In the genomic region with DNA sequence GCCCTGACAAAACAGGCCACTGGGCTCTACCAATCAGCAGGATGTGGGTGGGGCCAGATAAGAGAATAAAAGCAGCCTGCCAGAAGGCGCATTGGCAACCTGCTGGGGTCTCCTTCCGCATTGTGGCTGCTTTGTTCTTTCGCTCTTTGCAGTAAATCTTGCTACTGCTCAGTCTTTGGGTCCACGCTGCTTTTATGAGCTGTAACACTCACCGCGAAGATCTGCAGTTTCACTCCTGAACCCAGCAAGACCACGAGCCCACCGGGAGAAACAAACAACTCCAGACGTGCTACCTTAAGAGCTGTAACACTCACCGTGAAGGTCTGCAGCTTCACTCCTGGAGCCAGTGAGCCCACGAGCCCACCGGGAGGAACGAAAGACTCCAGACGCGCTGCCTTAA, we compare ENCODE assay signal across 8 cellular contexts. TPM values are rescaled to one million over a fixed set of nuclear protein-coding genes. Genes with fewer than 3 reads are reported as not detected.
DNase-seq lines count a peak whose midpoint lies in the region; ATAC-seq and TF ChIP-seq lines count a peak whose summit lies in the region.
"Not testable (repeated sequence)": the region's sequence is repeated elsewhere in the genome, so short reads cannot be mapped to it uniquely, and the experiment has no call there.

No MANE protein-coding gene starts in this region.

- H3K4me2 ChIP-seq in H9 (ENCODE audit: insufficient read depth, insufficient read length, low read length), result not testable (repeated sequence)

- not testable (repeated sequence) for H2BK15ac ChIP-seq in H9 (ENCODE audit: low read depth, low read length)

- no CpG with 5 or more reads among the region's 15 CpGs for WGBS in H9 (ENCODE audit: extremely low coverage, insufficient read length, low lambda C conversion rate)

- H3K79me2 ChIP-seq in H9 (ENCODE audit: insufficient read depth, low read length), result not testable (repeated sequence)

- not testable (repeated sequence) for H2AK5ac ChIP-seq in H9 (ENCODE audit: insufficient read length, low read length)

- H3K4ac ChIP-seq in H9 (ENCODE audit: low read depth, low read length), result not testable (repeated sequence)

- H3K27ac Mint-ChIP-seq in H9, result peak overlapping the region; percentile 12 to 59 (median 47); a peak in 2 of 7 replicates
- peak overlapping the region; percentile 94 for H3K27ac Mint-ChIP-seq in activated CD8-positive, alpha-beta memory T cell treated with anti-CD3 and anti-CD28 coated beads, Interleukin-2, amount 10 ng/mL, durations not matched to agents 7 days and 5 days
- peak overlapping the region; percentile 69 for H3K27ac Mint-ChIP-seq in activated T-helper 2 cell treated with anti-CD3 and anti-CD28 coated beads, Interferon-gamma antibody, Interleukin-2, Interleukin-4, amounts not matched to agents 10 μg/mL and 5 μg/mL and 100 μg/mL, durations not matched to agents 14 hours and 24 hours and 36 hours
- peak overlapping the region; percentile 36 to 83 for H3K27ac Mint-ChIP-seq in natural killer cell
- peak overlapping the region; percentile 97 to 99 for H3K27ac Mint-ChIP-seq in stimulated activated naive CD8-positive, alpha-beta T cell treated with anti-CD3 and anti-CD28 coated beads, Interleukin-15, amount 100 ng/mL, for 72 hours

- not testable (repeated sequence) for H2BK5ac ChIP-seq in H9 (ENCODE audit: insufficient read length, low read length)

- ATAC-seq in activated CD8-positive, alpha-beta memory T cell treated with anti-CD3 and anti-CD28 coated beads, Interleukin-2, amount 10 ng/mL, durations not matched to agents 7 days and 5 days; natural killer cell: not testable (repeated sequence)
- ATAC-seq in stimulated activated naive CD8-positive, alpha-beta T cell treated with anti-CD3 and anti-CD28 coated beads, Interleukin-15, amount 100 ng/mL, for 72 hours, result peak; percentile 27

- H3K27me3 ChIP-seq in H9 (ENCODE audit: insufficient read depth, low read length), result not testable (repeated sequence)

- not testable (repeated sequence) for H3K23ac ChIP-seq in H9 (ENCODE audit: insufficient read length, low read depth, low read length)

- H3K14ac ChIP-seq in H9 (ENCODE audit: insufficient read depth, low read length), result not testable (repeated sequence)

- not testable (repeated sequence) for H3K4me1 ChIP-seq in H9 (ENCODE audit: insufficient read depth, low read length)

- H4K20me1 ChIP-seq in H9 (ENCODE audit: control insufficient read depth, insufficient read depth, insufficient read length), result not testable (repeated sequence)

- H3K27me3 Mint-ChIP-seq in H9 (ENCODE audit: low read depth); activated CD8-positive, alpha-beta memory T cell treated with anti-CD3 and anti-CD28 coated beads, Interleukin-2, amount 10 ng/mL, durations not matched to agents 7 days and 5 days; activated T-helper 2 cell treated with anti-CD3 and anti-CD28 coated beads, Interferon-gamma antibody, Interleukin-2, Interleukin-4, amounts not matched to agents 10 μg/mL and 5 μg/mL and 100 μg/mL, durations not matched to agents 14 hours and 24 hours and 36 hours (ENCODE audit: low read depth); natural killer cell (ENCODE audit: low read depth in 2 of 2); stimulated activated naive CD8-positive, alpha-beta T cell treated with anti-CD3 and anti-CD28 coated beads, Interleukin-15, amount 100 ng/mL, for 72 hours: not testable (repeated sequence)

- not testable (repeated sequence) for H3K18ac ChIP-seq in H9 (ENCODE audit: insufficient read length, low read depth, low read length)

- not testable (repeated sequence) for H3K4me3 Mint-ChIP-seq in H9
- H3K4me3 Mint-ChIP-seq in activated CD8-positive, alpha-beta memory T cell treated with anti-CD3 and anti-CD28 coated beads, Interleukin-2, amount 10 ng/mL, durations not matched to agents 7 days and 5 days, result peak overlapping the region; percentile 82
- H3K4me3 Mint-ChIP-seq in activated T-helper 2 cell treated with anti-CD3 and anti-CD28 coated beads, Interferon-gamma antibody, Interleukin-2, Interleukin-4, amounts not matched to agents 10 μg/mL and 5 μg/mL and 100 μg/mL, durations not matched to agents 14 hours and 24 hours and 36 hours (ENCODE audit: low read depth), result peak overlapping the region; percentile 73
- peak overlapping the region; percentile 87 for H3K4me3 Mint-ChIP-seq in natural killer cell
- peak overlapping the region; percentile 95 to 97 for H3K4me3 Mint-ChIP-seq in stimulated activated naive CD8-positive, alpha-beta T cell treated with anti-CD3 and anti-CD28 coated beads, Interleukin-15, amount 100 ng/mL, for 72 hours

- not testable (repeated sequence) for H3K27ac ChIP-seq in H9 (ENCODE audit: insufficient read length, low read depth, low read length)

- H3K9me3 Mint-ChIP-seq in H9; activated CD8-positive, alpha-beta memory T cell treated with anti-CD3 and anti-CD28 coated beads, Interleukin-2, amount 10 ng/mL, durations not matched to agents 7 days and 5 days (ENCODE audit: low read depth); activated T-helper 2 cell treated with anti-CD3 and anti-CD28 coated beads, Interferon-gamma antibody, Interleukin-2, Interleukin-4, amounts not matched to agents 10 μg/mL and 5 μg/mL and 100 μg/mL, durations not matched to agents 14 hours and 24 hours and 36 hours; natural killer cell; stimulated activated naive CD8-positive, alpha-beta T cell treated with anti-CD3 and anti-CD28 coated beads, Interleukin-15, amount 100 ng/mL, for 72 hours: not testable (repeated sequence)

- not testable (repeated sequence) for H4K8ac ChIP-seq in H9 (replicated peaks; ENCODE audit: insufficient read length, low read depth, low read length)

- intact Hi-C loops in activated T-helper 2 cell treated with anti-CD3 and anti-CD28 coated beads, Interferon-gamma antibody, Interleukin-2, Interleukin-4, amounts not matched to agents 10 μg/mL and 5 μg/mL and 100 μg/mL, durations not matched to agents 14 hours and 24 hours and 36 hours (cut with micrococcal nuclease); natural killer cell (cut with micrococcal nuclease): not testable (repeated sequence)

- H3K23me2 ChIP-seq in H9 (ENCODE audit: insufficient read length, low read depth, low read length, poor library complexity, severe bottlenecking), result not testable (repeated sequence)

- TF ChIP-seq CTCF in H9 (conservative IDR thresholded peaks at IDR 0.05); natural killer cell (IDR thresholded peaks at IDR 0.05): not testable (repeated sequence)

- H2BK20ac ChIP-seq in H9 (ENCODE audit: low read depth, low read length, poor library complexity, severe bottlenecking), result not testable (repeated sequence)

- H3K9ac ChIP-seq in H9 (ENCODE audit: extremely low read depth, insufficient read length, low read length), result not testable (repeated sequence)

- not testable (repeated sequence) for H2BK12ac ChIP-seq in H9 (ENCODE audit: insufficient read length, low read depth, low read length)

- not testable (repeated sequence) for H3K36me3 Mint-ChIP-seq in H9 (ENCODE audit: insufficient read depth in 1 of 3, low read depth in 3 of 3); activated T-helper 2 cell treated with anti-CD3 and anti-CD28 coated beads, Interferon-gamma antibody, Interleukin-2, Interleukin-4, amounts not matched to agents 10 μg/mL and 5 μg/mL and 100 μg/mL, durations not matched to agents 14 hours and 24 hours and 36 hours (ENCODE audit: low read depth); natural killer cell
- H3K36me3 Mint-ChIP-seq in activated CD8-positive, alpha-beta memory T cell treated with anti-CD3 and anti-CD28 coated beads, Interleukin-2, amount 10 ng/mL, durations not matched to agents 7 days and 5 days, result peaks cover 25% of the 10 kb centered on the region

- H2AFZ ChIP-seq in H9 (ENCODE audit: low read length), result not testable (repeated sequence)

- not testable (repeated sequence) for H2BK120ac ChIP-seq in H9 (ENCODE audit: low read depth, low read length, poor library complexity, severe bottlenecking)

- not testable (repeated sequence) for DNase-seq in H9; activated T-helper 2 cell treated with anti-CD3 and anti-CD28 coated beads, Interferon-gamma antibody, Interleukin-2, Interleukin-4, amounts not matched to agents 10 μg/mL and 5 μg/mL and 100 μg/mL, durations not matched to agents 14 hours and 24 hours and 36 hours (ENCODE audit: low spot score)
- peak; percentile 1 for DNase-seq in activated CD4-positive, CD25-positive, alpha-beta regulatory T cell treated with anti-CD3 and anti-CD28 coated beads, Interleukin-2, amount 50 U/mL, for 16 hours (ENCODE audit: low read depth, low spot score)
- DNase-seq in activated CD8-positive, alpha-beta memory T cell treated with anti-CD3 and anti-CD28 coated beads, Interleukin-2, amount 10 ng/mL, durations not matched to agents 7 days and 5 days, result peak; percentile 82
- DNase-seq in central memory CD4-positive, alpha-beta T cell, result peak; percentile 36
- peak; percentile 23 for DNase-seq in natural killer cell
- DNase-seq in stimulated activated CD4-positive, alpha-beta T cell treated with anti-CD3 and anti-CD28 coated beads, Interleukin-2, amount 100 ng/mL, for 48 hours, result peak; percentile 11 to 14
- peak; percentile 81 to 87 for DNase-seq in stimulated activated naive CD8-positive, alpha-beta T cell treated with anti-CD3 and anti-CD28 coated beads, Interleukin-15, amount 100 ng/mL, for 72 hours

- H3K79me1 ChIP-seq in H9 (ENCODE audit: insufficient read depth, low read depth, low read length, poor library complexity, severe bottlenecking), result not testable (repeated sequence)

- CTCF ChIA-PET in activated CD8-positive, alpha-beta memory T cell treated with anti-CD3 and anti-CD28 coated beads, Interleukin-2, amount 10 ng/mL, durations not matched to agents 7 days and 5 days (lab: Charles Lee), result interaction anchor here (1.1 to 1.6 kb wide), 3 partner anchors 13 to 31 kb away, joined by 4 read pairs; no protein-coding TSS in a partner anchor

- H3K9me3 ChIP-seq in H9 (ENCODE audit: control insufficient read depth, low read depth, low read length), result not testable (repeated sequence)

- H3K56ac ChIP-seq in H9 (ENCODE audit: insufficient read length, low read depth, low read length), result not testable (repeated sequence)

- peaks cover 15 to 18% of the 10 kb centered on the region in 2 experiments for H3K4me1 Mint-ChIP-seq in H9
- peaks cover 31% of the 10 kb centered on the region for H3K4me1 Mint-ChIP-seq in activated CD8-positive, alpha-beta memory T cell treated with anti-CD3 and anti-CD28 coated beads, Interleukin-2, amount 10 ng/mL, durations not matched to agents 7 days and 5 days
- peaks cover 19% of the 10 kb centered on the region for H3K4me1 Mint-ChIP-seq in activated T-helper 2 cell treated with anti-CD3 and anti-CD28 coated beads, Interferon-gamma antibody, Interleukin-2, Interleukin-4, amounts not matched to agents 10 μg/mL and 5 μg/mL and 100 μg/mL, durations not matched to agents 14 hours and 24 hours and 36 hours (ENCODE audit: low read depth)
- peaks cover 20 to 27% of the 10 kb centered on the region in 2 donors for H3K4me1 Mint-ChIP-seq in natural killer cell
- peaks cover 52% of the 10 kb centered on the region for H3K4me1 Mint-ChIP-seq in stimulated activated naive CD8-positive, alpha-beta T cell treated with anti-CD3 and anti-CD28 coated beads, Interleukin-15, amount 100 ng/mL, for 72 hours

- not testable (repeated sequence) for H3T11ph ChIP-seq in H9 (ENCODE audit: low read length)

- H4K5ac ChIP-seq in H9 (ENCODE audit: insufficient read length, low read depth, low read length), result not testable (repeated sequence)

- not testable (repeated sequence) for H4K91ac ChIP-seq in H9 (ENCODE audit: insufficient read length, low read depth, low read length)

RNA-seq across cellular contexts. Expression of a gene that starts 4.4 kb away (rescaled TPM):
- total RNA-seq in H9 (2021), result 48.8 and 51.6 TPM in 2 replicates
- total RNA-seq in activated CD8-positive, alpha-beta memory T cell treated with anti-CD3 and anti-CD28 coated beads, Interleukin-2, amount 10 ng/mL, durations not matched to agents 7 days and 5 days, result 10 to 100 TPM; 63.2 to 80.7 TPM
- total RNA-seq in activated T-helper 2 cell treated with anti-CD3 and anti-CD28 coated beads, Interferon-gamma antibody, Interleukin-2, Interleukin-4, amounts not matched to agents 10 μg/mL and 5 μg/mL and 100 μg/mL, durations not matched to agents 14 hours and 24 hours and 36 hours, result 87.9 and 93.0 TPM in 2 replicates
- 10 to 100 TPM; 63.9 to 78.7 (median 69.0) TPM for total RNA-seq in natural killer cell

RNA-seq across cellular contexts. Expression of a gene that starts 35.1 kb away (rescaled TPM):
- total RNA-seq in H9 (2021), result 15.1 and 17.5 TPM in 2 replicates
- 10 to 100 TPM; 28.4 to 29.4 TPM for total RNA-seq in activated CD8-positive, alpha-beta memory T cell treated with anti-CD3 and anti-CD28 coated beads, Interleukin-2, amount 10 ng/mL, durations not matched to agents 7 days and 5 days
- 26.1 and 27.8 TPM in 2 replicates for total RNA-seq in activated T-helper 2 cell treated with anti-CD3 and anti-CD28 coated beads, Interferon-gamma antibody, Interleukin-2, Interleukin-4, amounts not matched to agents 10 μg/mL and 5 μg/mL and 100 μg/mL, durations not matched to agents 14 hours and 24 hours and 36 hours
- 10 to 100 TPM; 67.2 to 74.8 (median 68.1) TPM for total RNA-seq in natural killer cell

RNA-seq across cellular contexts. Expression of a gene that starts 37.8 kb away (rescaled TPM):
- total RNA-seq in H9 (2021) (18.0 and 18.9 TPM in 2 replicates), natural killer cell (under 1 TPM in 1 of 3 donors, not detected in 2; 0.09 TPM)
- under 1 TPM; 0.26 to 0.30 TPM for total RNA-seq in activated CD8-positive, alpha-beta memory T cell treated with anti-CD3 and anti-CD28 coated beads, Interleukin-2, amount 10 ng/mL, durations not matched to agents 7 days and 5 days
- total RNA-seq in activated T-helper 2 cell treated with anti-CD3 and anti-CD28 coated beads, Interferon-gamma antibody, Interleukin-2, Interleukin-4, amounts not matched to agents 10 μg/mL and 5 μg/mL and 100 μg/mL, durations not matched to agents 14 hours and 24 hours and 36 hours, result not detected in 2 replicates

RNA-seq across cellular contexts. Expression of a gene that starts 44.6 kb away (rescaled TPM):
- 6.7 and 6.8 TPM in 2 replicates for total RNA-seq in H9 (2021)
- 10 to 100 TPM; 20.9 to 35.4 TPM for total RNA-seq in activated CD8-positive, alpha-beta memory T cell treated with anti-CD3 and anti-CD28 coated beads, Interleukin-2, amount 10 ng/mL, durations not matched to agents 7 days and 5 days
- 23.6 and 25.3 TPM in 2 replicates for total RNA-seq in activated T-helper 2 cell treated with anti-CD3 and anti-CD28 coated beads, Interferon-gamma antibody, Interleukin-2, Interleukin-4, amounts not matched to agents 10 μg/mL and 5 μg/mL and 100 μg/mL, durations not matched to agents 14 hours and 24 hours and 36 hours
- total RNA-seq in natural killer cell, result 100 to 1,000 TPM; 219 to 366 (median 289) TPM

Comparison
In these comparisons a context has a peak if more than half of its experiments do, and no peak if none do; other contexts are left out.
1. H3K27ac Mint-ChIP-seq: peak in every context shown above with its lines; median percentile 98 in stimulated activated naive CD8-positive, alpha-beta T cell treated with anti-CD3 and anti-CD28 coated beads, Interleukin-15, amount 100 ng/mL, for 72 hours; 94 in activated CD8-positive, alpha-beta memory T cell treated with anti-CD3 and anti-CD28 coated beads, Interleukin-2, amount 10 ng/mL, durations not matched to agents 7 days and 5 days; 69 in activated T-helper 2 cell treated with anti-CD3 and anti-CD28 coated beads, Interferon-gamma antibody, Interleukin-2, Interleukin-4, amounts not matched to agents 10 μg/mL and 5 μg/mL and 100 μg/mL, durations not matched to agents 14 hours and 24 hours and 36 hours; 60 in natural killer cell; 47 in H9.
2. RNA of a gene that starts 37.8 kb away (total RNA-seq): 18.0 to 18.9 TPM in H9; 0.26 to 0.30 TPM in activated CD8-positive, alpha-beta memory T cell treated with anti-CD3 and anti-CD28 coated beads, Interleukin-2, amount 10 ng/mL, durations not matched to agents 7 days and 5 days, not detected in activated T-helper 2 cell treated with anti-CD3 and anti-CD28 coated beads, Interferon-gamma antibody, Interleukin-2, Interleukin-4, amounts not matched to agents 10 μg/mL and 5 μg/mL and 100 μg/mL, durations not matched to agents 14 hours and 24 hours and 36 hours and 0.09 TPM in natural killer cell; every median in the first group is over 10 times any median in the second.